ENCODE assay signal across 8 cellular contexts in the genomic region with DNA sequence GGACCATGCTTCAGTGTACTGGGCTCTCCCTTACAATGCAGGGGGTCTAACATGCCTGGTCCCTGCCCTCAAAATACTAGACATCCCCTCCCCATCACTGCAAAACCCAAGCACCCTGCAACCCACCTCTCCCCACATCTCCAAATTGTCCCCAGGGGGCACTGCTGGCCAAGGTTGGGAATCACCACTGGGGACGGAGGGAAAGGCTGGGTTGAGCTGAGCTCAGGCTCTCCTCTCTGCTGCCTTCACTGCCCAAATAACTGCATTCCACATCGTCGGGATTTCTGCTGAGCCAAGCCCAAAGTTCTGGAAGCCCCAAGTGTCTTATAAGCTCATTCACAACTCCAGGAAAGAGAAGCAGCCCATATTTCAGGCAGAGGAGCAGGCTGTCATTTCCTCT.
A peak's percentile ranks its signal among the peaks of the same experiment; 100 is the strongest.
DNase-seq lines count a peak whose midpoint lies in the region; ATAC-seq and TF ChIP-seq lines count a peak whose summit lies in the region.

No MANE protein-coding gene starts in this region.

- H3K9ac ChIP-seq in fibroblast of lung (ENCODE audit: insufficient read depth, low read length) = no peak overlapping the region

- H3K4me1 Mint-ChIP-seq in T-helper 17 cell = no peaks in the 10 kb centered on the region

- H3K36me3 Mint-ChIP-seq in T-helper 17 cell (ENCODE audit: low read depth) = no peaks in the 10 kb centered on the region

- ATAC-seq in T-helper 17 cell (no peak), GM21381 (IDR thresholded peaks at IDR 0.05; ENCODE audit: unreplicated experiment) (no peak)

- H3K36me3 ChIP-seq in fibroblast of lung (ENCODE audit: control insufficient read depth, insufficient read depth, low read length) = peaks cover 1% of the 10 kb centered on the region
- peaks cover 10% of the 10 kb centered on the region for H3K36me3 ChIP-seq in osteoblast (ENCODE audit: insufficient read depth, low read length)

- DNase-seq in NCI-H524 (lab: John Stamatoyannopoulos, UW) (peak; percentile 25 to 46), NCI-H524 treated with DMSO at 0.1 percent for 48 hours (lab: John Stamatoyannopoulos, UW) (no peak), NCI-H69 (lab: John Stamatoyannopoulos, UW) (peak; percentile 49), fibroblast of lung (ENCODE audit: low read depth in 2 of 2) (peak; percentile 32 to 61), osteoblast (ENCODE audit: insufficient read length, low spot score, missing footprints) (no peak), T-helper 17 cell (no peak)
- no peak for DNase-seq in activated CD4-positive, alpha-beta T cell treated with anti-CD3 and anti-CD28 coated beads, Interleukin-2, amount 50 U/mL, for 4 hours

- no peak overlapping the region for H3K27ac Mint-ChIP-seq in T-helper 17 cell

- H3K27me3 Mint-ChIP-seq in T-helper 17 cell = no peaks in the 10 kb centered on the region

- H3K27me3 ChIP-seq in fibroblast of lung (ENCODE audit: control insufficient read depth, insufficient read depth, low read length) = no peaks in the 10 kb centered on the region
- H3K27me3 ChIP-seq in osteoblast (ENCODE audit: insufficient read depth, low read length) = no peaks in the 10 kb centered on the region

- H3K27ac ChIP-seq in fibroblast of lung (ENCODE audit: insufficient read depth, low read length) (no peak overlapping the region), osteoblast (ENCODE audit: low read depth, low read length) (no peak overlapping the region)

- TF ChIP-seq CTCF in fibroblast of lung (conservative IDR thresholded peaks at IDR 0.05 in 1 of 2, IDR thresholded peaks at IDR 0.05 in 1 of 2; ENCODE audit: low read depth in 1 of 2, low read length in 2 of 2) = peak; percentile 76 to 80
- TF ChIP-seq CTCF in osteoblast (IDR thresholded peaks at IDR 0.05; ENCODE audit: extremely low read depth, low read depth, low read length) = peak; percentile 62

- H3K4me1 ChIP-seq in fibroblast of lung (ENCODE audit: control insufficient read depth, extremely low read depth, insufficient read depth, low read length) (no peaks in the 10 kb centered on the region), osteoblast (ENCODE audit: insufficient read depth, low read length) (no peaks in the 10 kb centered on the region)

- H3K79me2 ChIP-seq in fibroblast of lung (ENCODE audit: control insufficient read depth, insufficient read depth, low read length) (no peaks in the 10 kb centered on the region), osteoblast (ENCODE audit: insufficient read depth, low read length) (no peaks in the 10 kb centered on the region)

- H3K4me3 ChIP-seq in fibroblast of lung (replicated peaks in 1 of 4; ENCODE audit: control extremely low read depth in 1 of 4, insufficient read depth in 1 of 4, low read depth in 3 of 4, low read length in 4 of 4) (no peak overlapping the region), osteoblast (ENCODE audit: insufficient read depth, low read length) (no peak overlapping the region)

- no peak overlapping the region for H3K4me3 Mint-ChIP-seq in T-helper 17 cell

- H3K4me2 ChIP-seq in fibroblast of lung (ENCODE audit: extremely low read depth, insufficient read depth, low read length) (no peak overlapping the region), osteoblast (ENCODE audit: insufficient read depth, low read length) (no peak overlapping the region)

- H3K9me3 ChIP-seq in fibroblast of lung (ENCODE audit: control insufficient read depth, insufficient read depth, low read depth, low read length) = no peaks in the 10 kb centered on the region
- H3K9me3 ChIP-seq in osteoblast (ENCODE audit: low read depth, low read length) = no peaks in the 10 kb centered on the region
- H3K9me3 ChIP-seq in T-helper 17 cell (ENCODE audit: control insufficient read depth, low read length, poor library complexity, severe bottlenecking) = no peaks in the 10 kb centered on the region

- H4K20me1 ChIP-seq in fibroblast of lung (ENCODE audit: control insufficient read depth, extremely low read depth, insufficient read depth, low read length) = no peaks in the 10 kb centered on the region
- no peaks in the 10 kb centered on the region for H4K20me1 ChIP-seq in osteoblast (ENCODE audit: insufficient read depth, low read length)

- H2AFZ ChIP-seq in fibroblast of lung (ENCODE audit: low read length) = no peak overlapping the region
- no peak overlapping the region for H2AFZ ChIP-seq in osteoblast (ENCODE audit: low read length)

Comparison
In these comparisons a context has a peak if more than half of its experiments do, and no peak if none do; other contexts are left out.
1. DNase-seq: peak in NCI-H524 (2 of 2), NCI-H69 (single experiment) and fibroblast of lung (2 of 2); none in NCI-H524 treated with DMSO at 0.1 percent for 48 hours (single experiment), osteoblast (single experiment), T-helper 17 cell (0 of 3) and activated CD4-positive, alpha-beta T cell treated with anti-CD3 and anti-CD28 coated beads, Interleukin-2, amount 50 U/mL, for 4 hours (0 of 2).